ENCODE assay signal across 15 cellular contexts in genomic region chr16:46922239-46922638, GRCh38.
"Had no signal": no experiment of that assay in that cellular context is flagged by ENCODE, and none has a peak within 500 bp of the region (broad histone marks: within the 10 kb centered on the region; RNA-seq: fewer than 3 reads in every experiment).

No MANE protein-coding gene starts in this region.

- H3K36me3 ChIP-seq: right atrium auricular region had no signal

- H3K27ac Mint-ChIP-seq: activated CD4-positive, alpha-beta memory T cell treated with anti-CD3 and anti-CD28 coated beads for 36 hours; mesothelial cell of epicardium; naive B cell; stimulated activated effector memory CD8-positive, alpha-beta T cell treated with anti-CD3 and anti-CD28 coated beads, Interleukin-12 subunit alpha, Interleukin-12 subunit beta, amount 100 ng/mL, for 72 hours had no signal

- FAIRE-seq: astrocyte, TTC549 had no signal

- H3K27ac ChIP-seq: cardiac muscle cell, right atrium auricular region, tibial artery had no signal

- H3K36me3 Mint-ChIP-seq: naive B cell had no signal

- H3K9me3 ChIP-seq: right atrium auricular region, tibial artery had no signal

- H3K4me1 ChIP-seq: right atrium auricular region, tibial artery had no signal

- ATAC-seq: activated T-cell treated with anti-CD3 and anti-CD28 coated beads, Interleukin-2, amount 50 U/mL, for 4 hours; stimulated activated effector memory CD8-positive, alpha-beta T cell treated with anti-CD3 and anti-CD28 coated beads, Interleukin-12 subunit alpha, Interleukin-12 subunit beta, amount 100 ng/mL, for 72 hours had no signal

- H3K27me3 Mint-ChIP-seq: activated CD4-positive, alpha-beta memory T cell treated with anti-CD3 and anti-CD28 coated beads for 36 hours; naive B cell had no signal

- H3K4me3 ChIP-seq: cardiac muscle cell, right atrium auricular region, tibial artery had no signal

- DNase-seq: activated CD4-positive, alpha-beta memory T cell treated with anti-CD3 and anti-CD28 coated beads for 36 hours; activated CD4-positive, CD25-positive, alpha-beta regulatory T cell treated with anti-CD3 and anti-CD28 coated beads, Interleukin-2, amount 50 U/mL, for 72 hours; activated gamma-delta T cell treated with Interleukin-2 at 50 U/mL for 16 hours; activated T-cell treated with anti-CD3 and anti-CD28 coated beads, Interleukin-2, amount 50 U/mL, for 4 hours; hippocampal formation; naive B cell; posterior cingulate gyrus; T-helper 2 cell; tibial artery had no signal

- H3K9me3 Mint-ChIP-seq: activated CD4-positive, alpha-beta memory T cell treated with anti-CD3 and anti-CD28 coated beads for 36 hours; activated T-cell treated with anti-CD3 and anti-CD28 coated beads, Interleukin-2, amount 50 U/mL, for 4 hours; mesothelial cell of epicardium; naive B cell; stimulated activated effector memory CD8-positive, alpha-beta T cell treated with anti-CD3 and anti-CD28 coated beads, Interleukin-12 subunit alpha, Interleukin-12 subunit beta, amount 100 ng/mL, for 72 hours had no signal

- H3K27me3 ChIP-seq: cardiac muscle cell, right atrium auricular region, tibial artery had no signal

- H3K4me3 Mint-ChIP-seq: activated CD4-positive, alpha-beta memory T cell treated with anti-CD3 and anti-CD28 coated beads for 36 hours; activated T-cell treated with anti-CD3 and anti-CD28 coated beads, Interleukin-2, amount 50 U/mL, for 4 hours; mesothelial cell of epicardium; naive B cell; stimulated activated effector memory CD8-positive, alpha-beta T cell treated with anti-CD3 and anti-CD28 coated beads, Interleukin-12 subunit alpha, Interleukin-12 subunit beta, amount 100 ng/mL, for 72 hours had no signal
